Comparison of ENCODE assay signal across 21 cellular contexts in the genomic region with DNA sequence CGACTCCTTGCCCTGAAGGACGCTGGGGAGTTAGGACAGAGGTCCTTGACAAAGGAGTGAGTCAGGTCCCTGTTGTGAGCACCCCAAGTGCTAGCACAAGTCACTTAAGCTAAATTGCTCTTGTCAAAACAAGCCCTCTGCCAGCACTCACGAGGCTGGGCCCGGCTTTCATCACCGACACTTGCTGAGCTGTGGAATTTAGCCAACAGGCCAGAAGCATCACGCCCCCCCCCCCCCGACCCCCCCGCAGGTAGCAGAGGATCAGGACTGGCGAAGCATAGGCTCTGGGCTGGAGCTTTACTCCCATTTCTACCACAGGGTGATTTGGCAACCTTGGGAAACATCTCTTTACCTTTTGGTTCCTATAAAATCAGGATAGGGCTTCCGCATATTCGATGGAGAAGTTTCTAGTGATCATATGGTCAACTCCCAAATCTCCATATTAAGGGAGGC.
DNase-seq lines count a peak whose midpoint lies in the region; TF ChIP-seq lines count a peak whose summit lies in the region.
"Had no signal": no experiment of that assay in that cellular context is flagged by ENCODE, and none has a peak within 500 bp of the region (broad histone marks: within the 10 kb centered on the region; RNA-seq: fewer than 3 reads in every experiment).

No MANE protein-coding gene starts in this region.

- WGBS in sigmoid colon, 2 donors: 59 to 76% methylated on average over 11 of the region's 11 CpGs

- BruUV-seq in PC-9 (replicated peaks; lab: Mats Ljungman, UMichigan): no TSS peak

- peak overlapping the region; percentile 80 to 82 for H3K27ac ChIP-seq in ascending aorta
- peak overlapping the region; percentile 89 for H3K27ac ChIP-seq in left ventricle myocardium inferior (replicated peaks)
- H3K27ac ChIP-seq in sigmoid colon: peak overlapping the region; percentile 68 to 91 (median 82)
- H3K27ac ChIP-seq in PC-9: no peak overlapping the region
- H3K27ac ChIP-seq: BLaER1 treated with 17β-estradiol and CSF1 and Interleukin-3, amounts not matched to agents 10 nM and 100 nM; parathyroid adenoma; skin epidermis had no signal

- no peaks in the 10 kb centered on the region for H3K9me3 ChIP-seq in ascending aorta
- H3K9me3 ChIP-seq in left ventricle myocardium inferior (replicated peaks): peaks cover 6% of the 10 kb centered on the region
- no peaks in the 10 kb centered on the region for H3K9me3 ChIP-seq in sigmoid colon
- no peaks in the 10 kb centered on the region for H3K9me3 ChIP-seq in PC-9 (ENCODE audit: insufficient read depth, low read depth)
- no peaks in the 10 kb centered on the region for H3K9me3 ChIP-seq in BE2C
- H3K9me3 ChIP-seq: adrenal gland had no signal

- H4K20me1 ChIP-seq in PC-9 (ENCODE audit: insufficient read depth): no peaks in the 10 kb centered on the region
- H4K20me1 ChIP-seq: BLaER1 treated with 17β-estradiol and CSF1 and Interleukin-3, amounts not matched to agents 10 nM and 100 nM had no signal

- H3K27me3 ChIP-seq in ascending aorta (no peaks in the 10 kb centered on the region), left ventricle myocardium inferior (ENCODE audit: low read depth) (no peaks in the 10 kb centered on the region), sigmoid colon (no peaks in the 10 kb centered on the region), PC-9 (ENCODE audit: insufficient read depth, low read depth) (no peaks in the 10 kb centered on the region), BE2C (no peaks in the 10 kb centered on the region)
- H3K27me3 ChIP-seq: adrenal gland; BLaER1 treated with 17β-estradiol and CSF1 and Interleukin-3, amounts not matched to agents 10 nM and 100 nM had no signal

- no peak for TF ChIP-seq POLR2A in sigmoid colon (IDR thresholded peaks at IDR 0.05)

- TF ChIP-seq CTCF in ascending aorta (IDR thresholded peaks at IDR 0.05) (no peak), left ventricle myocardium inferior (IDR thresholded peaks at IDR 0.05; ENCODE audit: borderline replicate concordance) (no peak), sigmoid colon (IDR thresholded peaks at IDR 0.05) (no peak), PC-9 (conservative IDR thresholded peaks at IDR 0.05) (no peak), BE2C (IDR thresholded peaks at IDR 0.05; ENCODE audit: low read depth, low read length) (no peak)

- POLR2A ChIA-PET in PC-9 (lab: Charles Lee; ENCODE audit: unreplicated experiment): no interaction called here

- no peaks in the 10 kb centered on the region for H3K79me2 ChIP-seq in PC-9 (ENCODE audit: low read depth)
- H3K79me2 ChIP-seq: parathyroid adenoma had no signal

- no peaks in the 10 kb centered on the region for H3F3A ChIP-seq in PC-9 (ENCODE audit: insufficient read depth, low read depth)

- H3K4me1 ChIP-seq in ascending aorta (peaks cover 11 to 63% of the 10 kb centered on the region in 2 donors), left ventricle myocardium inferior (peaks cover 98% of the 10 kb centered on the region), sigmoid colon (peaks cover 0 to 92% (median 83%) of the 10 kb centered on the region in 4 donors), PC-9 (replicated peaks; ENCODE audit: insufficient read depth) (no peaks in the 10 kb centered on the region), BE2C (no peaks in the 10 kb centered on the region)
- H3K4me1 ChIP-seq: adrenal gland, parathyroid adenoma had no signal

- H2AFZ ChIP-seq in PC-9: no peak overlapping the region
- H2AFZ ChIP-seq: parathyroid adenoma had no signal

- in situ Hi-C loops in KBM-7 (cut with MboI; ENCODE audit: low pct_unique_long_range_greater_than_20kb, low sequenced_read_pairs): no loop called here

- H3K36me3 ChIP-seq in ascending aorta (no peaks in the 10 kb centered on the region), left ventricle myocardium inferior (no peaks in the 10 kb centered on the region), sigmoid colon (no peaks in the 10 kb centered on the region), PC-9 (ENCODE audit: low read depth) (no peaks in the 10 kb centered on the region), BE2C (no peaks in the 10 kb centered on the region)
- H3K36me3 ChIP-seq: adrenal gland; BLaER1 treated with 17β-estradiol and CSF1 and Interleukin-3, amounts not matched to agents 10 nM and 100 nM had no signal

- CTCF ChIA-PET in PC-9 (lab: Charles Lee): no interaction called here

- peak; percentile 27 for DNase-seq in DMS 273 treated with DMSO at 0.1 percent for 48 hours (lab: John Stamatoyannopoulos, UW)
- no peak for DNase-seq in ascending aorta (ENCODE audit: low spot score in 2 of 2)
- DNase-seq in left ventricle myocardium inferior: peak; percentile 69
- DNase-seq in sigmoid colon: peak; percentile 94
- no peak for DNase-seq in KBM-7
- no peak for DNase-seq in NCI-H82 (lab: John Stamatoyannopoulos, UW)
- DNase-seq in PC-9: no peak
- DNase-seq in BE2C: no peak
- DNase-seq: activated CD4-positive, CD25-positive, alpha-beta regulatory T cell; activated CD8-positive, alpha-beta T cell treated with anti-CD3 and anti-CD28 coated beads for 36 hours; activated gamma-delta T cell treated with Interleukin-2 at 50 U/mL for 16 hours; adrenal gland; erythroblast; naive thymus-derived CD4-positive, alpha-beta T cell; NCI-H1436 treated with DMSO at 0.1 percent for 48 hours; RPMI8226; stimulated activated CD4-positive, alpha-beta T cell treated with anti-CD3 and anti-CD28 coated beads, Interleukin-2, amount 100 ng/mL, for 48 hours; T1000 had no signal

- H3K4me2 ChIP-seq in PC-9: no peak overlapping the region
- H3K4me2 ChIP-seq: BLaER1 treated with 17β-estradiol and CSF1 and Interleukin-3, amounts not matched to agents 10 nM and 100 nM had no signal

- H3K4me3 ChIP-seq in ascending aorta: no peak overlapping the region
- peak overlapping the region; percentile 18 for H3K4me3 ChIP-seq in left ventricle myocardium inferior
- no peak overlapping the region for H3K4me3 ChIP-seq in sigmoid colon
- H3K4me3 ChIP-seq in PC-9: no peak overlapping the region
- no peak overlapping the region for H3K4me3 ChIP-seq in BE2C (ENCODE audit: low read depth, low read length)
- H3K4me3 ChIP-seq: adrenal gland; BLaER1 treated with 17β-estradiol and CSF1 and Interleukin-3, amounts not matched to agents 10 nM and 100 nM; skin epidermis had no signal

- peak in 3 of 4 donors; percentile 50 to 55 (median 54) for TF ChIP-seq EP300 in sigmoid colon (IDR thresholded peaks at IDR 0.05)

- no peaks in the 10 kb centered on the region for H3K9me2 ChIP-seq in PC-9 (ENCODE audit: insufficient read depth)

- intact Hi-C loops in ascending aorta (cut with DNase I): loop anchor here (2.0 to 5.0 kb wide), 2 partner anchors 39 to 43 kb away; no protein-coding TSS in a partner anchor
- intact Hi-C loops in left ventricle myocardium inferior (cut with micrococcal nuclease): no loop called here
- intact Hi-C loops in sigmoid colon (cut with DNase I): loop anchor here (5.0 kb wide), 2 partner anchors 34 to 41 kb away; no protein-coding TSS in a partner anchor
- intact Hi-C loops in PC-9 (cut with micrococcal nuclease; ENCODE audit: unreplicated experiment): no loop called here

Comparison
In these comparisons a context has a peak if more than half of its experiments do, and no peak if none do; other contexts are left out.
1. DNase-seq: peak in DMS 273 treated with DMSO at 0.1 percent for 48 hours (single experiment), left ventricle myocardium inferior (single experiment) and sigmoid colon (single experiment); none in ascending aorta (0 of 2), KBM-7 (single experiment), NCI-H82 (single experiment), PC-9 (0 of 2) and BE2C (single experiment).
2. intact Hi-C loops: an anchor here in ascending aorta (2.0 to 5.0 kb wide) and sigmoid colon (5.0 kb wide); none called in left ventricle myocardium inferior and PC-9.